20 cellular contexts compared by ENCODE assay signal in the genomic region with DNA sequence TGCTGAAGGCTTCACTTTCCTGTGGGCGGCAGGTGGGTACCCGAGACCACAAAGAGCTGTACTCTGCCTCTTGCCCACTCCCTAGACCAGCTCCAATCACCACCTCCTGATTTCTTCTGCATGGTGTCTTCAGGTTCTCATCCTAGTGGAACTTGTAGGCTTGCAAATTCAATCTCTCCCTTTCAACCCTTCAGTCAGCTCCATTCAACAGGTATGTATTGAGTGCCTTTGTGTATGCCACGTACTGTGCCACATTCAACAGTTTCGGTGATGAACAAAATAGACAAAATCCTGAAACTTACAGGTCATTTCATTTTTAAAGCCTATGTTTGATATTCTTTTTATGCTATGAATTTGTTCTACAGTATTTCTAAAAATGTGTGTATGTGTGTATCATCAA. TPM values are rescaled to one million over a fixed set of nuclear protein-coding genes. Genes with fewer than 3 reads are reported as not detected.
DNase-seq lines count a peak whose midpoint lies in the region; ATAC-seq and TF ChIP-seq lines count a peak whose summit lies in the region.
"Had no signal": no experiment of that assay in that cellular context is flagged by ENCODE, and none has a peak within 500 bp of the region (broad histone marks: within the 10 kb centered on the region; RNA-seq: fewer than 3 reads in every experiment).

No MANE protein-coding gene starts in this region.

- H3K79me1 ChIP-seq in IMR-90 (ENCODE audit: low read depth in 1 of 2, low read length in 2 of 2) (peaks cover 0 to 6% of the 10 kb centered on the region in 2 experiments; a peak in 1 of 4 replicates), mesendoderm (ENCODE audit: low read length) (no peaks in the 10 kb centered on the region)

- H3K18ac ChIP-seq in IMR-90 (ENCODE audit: low read depth, low read length) (no peak overlapping the region), mesendoderm (ENCODE audit: low read length) (no peak overlapping the region)

- H3K27ac ChIP-seq in IMR-90 (ENCODE audit: insufficient read depth, low read length) (no peak overlapping the region), mesendoderm (ENCODE audit: low read depth, low read length) (no peak overlapping the region)
- H3K27ac ChIP-seq: A549; BLaER1 treated with 17β-estradiol and CSF1 and Interleukin-3, amounts not matched to agents 10 nM and 100 nM had no signal

- H4K8ac ChIP-seq in IMR-90 (ENCODE audit: low read depth in 2 of 2, low read length in 2 of 2) (no peak overlapping the region; a peak in 1 of 4 replicates), mesendoderm (ENCODE audit: low read depth, low read length) (no peak overlapping the region)

- H3K4me2 ChIP-seq in IMR-90 (ENCODE audit: low read depth, low read length) (no peak overlapping the region), mesendoderm (ENCODE audit: low read length) (no peak overlapping the region)
- H3K4me2 ChIP-seq: A549; BLaER1 treated with 17β-estradiol and CSF1 and Interleukin-3, amounts not matched to agents 10 nM and 100 nM had no signal

- dilution Hi-C loops in IMR-90 (cut with HindIII; ENCODE audit: low sequenced_read_pairs, unreplicated experiment) = no loop called here

- ATAC-seq in IMR-90 (ENCODE audit: low read depth) = no peak

- WGBS in IMR-90 (ENCODE audit: extremely low coverage in 2 of 2, insufficient read length in 1 of 2), 2 experiments = no CpG with 5 or more reads among the region's 4 CpGs
- no CpG with 5 or more reads among the region's 4 CpGs for WGBS in mesendoderm (ENCODE audit: extremely low coverage, insufficient coverage, low lambda C conversion rate)

- BruUV-seq in IMR-90 (replicated peaks; lab: Mats Ljungman, UMichigan) = no TSS peak

- no peaks in the 10 kb centered on the region for H3K79me2 ChIP-seq in mesendoderm (ENCODE audit: control insufficient read depth, insufficient read depth, low read length)

- H2BK15ac ChIP-seq in IMR-90 (ENCODE audit: low read depth, low read length) = peak overlapping the region; percentile 6; the same call in 1 of the 3 replicates
- no peak overlapping the region for H2BK15ac ChIP-seq in mesendoderm (replicated peaks; ENCODE audit: low read depth)

- H2BK20ac ChIP-seq in IMR-90 (ENCODE audit: low read depth, low read length) = peak overlapping the region; percentile 53

- H3K9me1 ChIP-seq in IMR-90 (ENCODE audit: insufficient read depth, low read length) = no peaks in the 10 kb centered on the region

- no peak overlapping the region for H2AFZ ChIP-seq in IMR-90 (replicated peaks; ENCODE audit: low read length, poor library complexity)

- no peaks in the 10 kb centered on the region for H3K36me3 ChIP-seq in IMR-90 (ENCODE audit: control insufficient read depth, insufficient read depth, low read length)
- H3K36me3 ChIP-seq in mesendoderm (ENCODE audit: control insufficient read depth, insufficient read depth, low read length) = no peaks in the 10 kb centered on the region
- H3K36me3 ChIP-seq: BE2C; BLaER1 treated with 17β-estradiol and CSF1 and Interleukin-3, amounts not matched to agents 10 nM and 100 nM had no signal

- TF ChIP-seq POLR2A in IMR-90 (IDR thresholded peaks at IDR 0.05; ENCODE audit: low read depth, low read length) = no peak

- H4K91ac ChIP-seq in IMR-90 (ENCODE audit: insufficient read depth, low read depth, low read length) = peak overlapping the region; percentile 46; the same call in 1 of the 2 replicates

- H2BK120ac ChIP-seq in IMR-90 (ENCODE audit: low read depth, low read length) = peak overlapping the region; percentile 69
- H2BK120ac ChIP-seq in mesendoderm (ENCODE audit: low read depth, low read length) = no peak overlapping the region

- H3K27me3 ChIP-seq in IMR-90 (ENCODE audit: control insufficient read depth, insufficient read depth, low read length) = no peaks in the 10 kb centered on the region
- no peaks in the 10 kb centered on the region for H3K27me3 ChIP-seq in mesendoderm (ENCODE audit: insufficient read depth, low read length, poor library complexity)
- H3K27me3 ChIP-seq: BE2C had no signal

- H3K4me3 ChIP-seq in IMR-90 (ENCODE audit: insufficient read depth, low read depth, low read length) = no peak overlapping the region
- H3K4me3 ChIP-seq in mesendoderm (ENCODE audit: low read length) = no peak overlapping the region
- H3K4me3 ChIP-seq: A549; BLaER1 treated with 17β-estradiol and CSF1 and Interleukin-3, amounts not matched to agents 10 nM and 100 nM had no signal

- H4K5ac ChIP-seq in IMR-90 (ENCODE audit: low read depth, low read length) (no peak overlapping the region), mesendoderm (ENCODE audit: low read length) (no peak overlapping the region)

- no peak for TF ChIP-seq RAD21 in IMR-90 (IDR thresholded peaks at IDR 0.05; ENCODE audit: low read length)

- CTCF ChIA-PET in IMR-90 (lab: Yijun Ruan, JAX) = interaction anchor here (0.9 to 5.2 kb wide), 14 partner anchors 18 to 435 kb away, joined by 3 to 101 read pairs (median 4); no protein-coding TSS in a partner anchor

- H3K56ac ChIP-seq in IMR-90 (ENCODE audit: extremely low read depth, insufficient read depth, low read length) (no peak overlapping the region), mesendoderm (ENCODE audit: low read length) (peak overlapping the region; percentile 54)

- H3K14ac ChIP-seq in IMR-90 (replicated peaks; ENCODE audit: low read depth, low read length) = no peak overlapping the region; the same call in 1 of the 2 replicates

- no peak overlapping the region for H2BK5ac ChIP-seq in IMR-90 (ENCODE audit: low read depth, low read length, poor library complexity, severe bottlenecking)
- H2BK5ac ChIP-seq in mesendoderm (ENCODE audit: low read length) = no peak overlapping the region

- TF ChIP-seq CTCF in IMR-90 (conservative IDR thresholded peaks at IDR 0.05; ENCODE audit: low read depth, low read length) = no peak

- H2AK5ac ChIP-seq in IMR-90 (ENCODE audit: low read depth, low read length) (peak overlapping the region; percentile 80; the same call in 1 of the 2 replicates), mesendoderm (ENCODE audit: low read length) (peak overlapping the region; percentile 57)

- intact Hi-C loops in IMR-90 (cut with micrococcal nuclease) = loop anchor here (5.0 kb wide), 1 partner anchor 494 kb away; the partner anchor contains the start of gene EIF5A2

- in situ Hi-C loops in IMR-90 (cut with MboI; ENCODE audit: low sequenced_read_pairs) = no loop called here

- H3K9ac ChIP-seq in IMR-90 (ENCODE audit: low read depth, low read length) = no peak overlapping the region
- H3K9ac ChIP-seq in mesendoderm (ENCODE audit: low read length) = no peak overlapping the region
- H3K9ac ChIP-seq: BLaER1 treated with 17β-estradiol and CSF1 and Interleukin-3, amounts not matched to agents 10 nM and 100 nM; GM23248 had no signal

- H3K23ac ChIP-seq in IMR-90 (ENCODE audit: low read depth, low read length) (no peak overlapping the region), mesendoderm (ENCODE audit: low read length) (no peak overlapping the region)

- DNase-seq in NCI-H2107 treated with DMSO at 0.1 percent for 48 hours (lab: John Stamatoyannopoulos, UW; ENCODE audit: unreplicated experiment) = peak; percentile 53
- DNase-seq in NCI-H2107 (lab: John Stamatoyannopoulos, UW) = no peak
- no peak for DNase-seq in IMR-90
- no peak for DNase-seq in mesendoderm
- peak; percentile 6 for DNase-seq in superior temporal gyrus (ENCODE audit: extremely low spot score)
- DNase-seq in GM19238 (ENCODE audit: insufficient read length, low spot score) = no peak
- no peak for DNase-seq in GF-D8 (lab: John Stamatoyannopoulos, UW)
- DNase-seq in activated CD4-positive, alpha-beta T cell treated with anti-CD3 and anti-CD28 coated beads for 48 hours = no peak
- DNase-seq: 8988T; ACHN; BE2C; CD4-positive, alpha-beta T cell; CD8-positive, alpha-beta memory T cell; DMS53; DMS79 treated with DMSO at 0.1 percent for 48 hours; GM23248; H9 had no signal

- H3K4me1 ChIP-seq in IMR-90 (ENCODE audit: control insufficient read depth, insufficient read depth, low read length) (peaks cover 2% of the 10 kb centered on the region), mesendoderm (ENCODE audit: control insufficient read depth, low read depth, low read length) (peaks cover 9% of the 10 kb centered on the region)
- H3K4me1 ChIP-seq: BE2C; BLaER1 treated with 17β-estradiol and CSF1 and Interleukin-3, amounts not matched to agents 10 nM and 100 nM had no signal

- peak overlapping the region; percentile 2 for H2AK9ac ChIP-seq in IMR-90 (replicated peaks; ENCODE audit: low read depth, low read length, poor library complexity)

- H3K4ac ChIP-seq in IMR-90 (ENCODE audit: low read depth, low read length) = peak overlapping the region; percentile 31
- H3K4ac ChIP-seq in mesendoderm (ENCODE audit: low read depth, low read length) = no peak overlapping the region

- POLR2A ChIA-PET in IMR-90 (lab: Charles Lee; ENCODE audit: unreplicated experiment) = no interaction called here

- H3K9me3 ChIP-seq in IMR-90 (ENCODE audit: control insufficient read depth, insufficient read depth, low read length) = no peaks in the 10 kb centered on the region
- H3K9me3 ChIP-seq: A549, BE2C had no signal

- no peaks in the 10 kb centered on the region for H4K20me1 ChIP-seq in IMR-90 (ENCODE audit: insufficient read depth, low read length)

TF ChIP-seq in IMR-90, 13 proteins besides CTCF, POLR2A, EP300 and RAD21 (continues in another document):
- TF ChIP-seq FOS (IDR thresholded peaks at IDR 0.05; ENCODE audit: low read depth, low read length) = no peak
- no peak for TF ChIP-seq MAZ (IDR thresholded peaks at IDR 0.05; ENCODE audit: borderline replicate concordance, low read depth, low read length)
- no peak for TF ChIP-seq SMC3 (IDR thresholded peaks at IDR 0.05; ENCODE audit: low read depth, low read length)
- no peak for TF ChIP-seq BHLHE40 (IDR thresholded peaks at IDR 0.05; ENCODE audit: low read depth, low read length)
- no peak for TF ChIP-seq NFE2L2 (IDR thresholded peaks at IDR 0.05; ENCODE audit: low read depth, low read length)

RNA-seq across cellular contexts. Expression of gene CLDN11, which starts 5.4 kb away (rescaled TPM):
- 245 and 329 TPM in 2 replicates for total RNA-seq in IMR-90 (2012; rRNA removed)
- polyA plus RNA-seq in IMR-90 (2012; rRNA removed) = 307 and 318 TPM in 2 replicates
- polyA plus RNA-seq in IMR-90 (2012; cell fraction: cytosol; rRNA removed) = 365 and 454 TPM in 2 replicates
- 223 and 373 TPM in 2 replicates for polyA plus RNA-seq in IMR-90 (2012; cell fraction: nucleus; rRNA removed; ENCODE audit: low replicate concordance)
- 26.2 TPM for polyA plus RNA-seq in mesendoderm (2013, experiment 1 of 2)
- 25.3 TPM for polyA plus RNA-seq in mesendoderm (2013, experiment 2 of 2)
- total RNA-seq: CD4-positive, alpha-beta T cell had no signal
- polyA plus RNA-seq: CD14-positive monocyte; CD8-positive, alpha-beta memory T cell had no signal

RNA-seq across cellular contexts. Expression of gene SKIL, which starts 55.8 kb away (rescaled TPM):
- 51.7 and 55.9 TPM in 2 replicates for total RNA-seq in IMR-90 (2012; rRNA removed)
- 7.2 and 9.2 TPM in 2 replicates for polyA plus RNA-seq in IMR-90 (2012; rRNA removed)
- 1.4 and 1.9 TPM in 2 replicates for polyA plus RNA-seq in IMR-90 (2012; cell fraction: cytosol; rRNA removed)
- polyA plus RNA-seq in IMR-90 (2012; cell fraction: nucleus; rRNA removed; ENCODE audit: low replicate concordance) = 1.9 and 15.7 TPM in 2 replicates
- 68.6 TPM for polyA plus RNA-seq in mesendoderm (2013, experiment 1 of 2)
- 69.3 TPM for polyA plus RNA-seq in mesendoderm (2013, experiment 2 of 2)

Comparison
In these comparisons a context has a peak if more than half of its experiments do, and no peak if none do; other contexts are left out.
1. DNase-seq: peak in NCI-H2107 treated with DMSO at 0.1 percent for 48 hours (single experiment) and superior temporal gyrus (single experiment); none in NCI-H2107 (single experiment), IMR-90 (single experiment), mesendoderm (single experiment), GM19238 (single experiment), GF-D8 (single experiment) and activated CD4-positive, alpha-beta T cell treated with anti-CD3 and anti-CD28 coated beads for 48 hours (single experiment).